13 cellular contexts compared by ENCODE assay signal in genomic region chr20:48668451-48668946, GRCh38.
A peak's percentile ranks its signal among the peaks of the same experiment; 100 is the strongest.
DNase-seq lines count a peak whose midpoint lies in the region; ATAC-seq and TF ChIP-seq lines count a peak whose summit lies in the region.
"Had no signal": no experiment of that assay in that cellular context is flagged by ENCODE, and none has a peak within 500 bp of the region (broad histone marks: within the 10 kb centered on the region; RNA-seq: fewer than 3 reads in every experiment).

No MANE protein-coding gene starts in this region.

- peaks cover 2 to 16% of the 10 kb centered on the region in 2 donors for H3K9me3 ChIP-seq in neuronal stem cell (replicated peaks in 1 of 2; ENCODE audit: control insufficient read depth in 2 of 2, insufficient read depth in 1 of 2, low read depth in 1 of 2, low read length in 2 of 2)

- no peak overlapping the region for H2BK120ac ChIP-seq in neuronal stem cell (ENCODE audit: low read depth, low read length)

- peaks cover 9% of the 10 kb centered on the region for H3K27me3 Mint-ChIP-seq in HFFc6 (ENCODE audit: insufficient read depth)
- H3K27me3 Mint-ChIP-seq: activated CD4-positive, alpha-beta T cell treated with anti-CD3 and anti-CD28 coated beads, Interleukin-2, amount 10 ng/mL, durations not matched to agents 24 days and 14 days; naive B cell had no signal

- no peak overlapping the region for H3K27ac Mint-ChIP-seq in HFFc6
- H3K27ac Mint-ChIP-seq: activated CD4-positive, alpha-beta T cell treated with anti-CD3 and anti-CD28 coated beads, Interleukin-2, amount 10 ng/mL, durations not matched to agents 24 days and 14 days had no signal

- H3K18ac ChIP-seq in neuronal stem cell (ENCODE audit: low read length) = peak overlapping the region; percentile 85

- TF ChIP-seq CTCF in fibroblast of pulmonary artery (IDR thresholded peaks at IDR 0.05; ENCODE audit: low read length, missing control alignments) (no peak), HFFc6 (IDR thresholded peaks at IDR 0.05) (no peak)

- H3K36me3 ChIP-seq in neuronal stem cell (replicated peaks in 1 of 2; ENCODE audit: control insufficient read depth in 2 of 2, insufficient read depth in 2 of 2, low read length in 2 of 2) = peaks cover 4 to 87% of the 10 kb centered on the region in 2 donors

- no peak overlapping the region for H3K4me3 ChIP-seq in fibroblast of pulmonary artery (replicated peaks; ENCODE audit: low read depth, low read length)
- no peak overlapping the region for H3K4me3 ChIP-seq in neuronal stem cell (ENCODE audit: low read length in 2 of 2)

- H3K23ac ChIP-seq in neuronal stem cell (ENCODE audit: low read depth, low read length, poor library complexity) = peak overlapping the region; percentile 40

- no peak overlapping the region for H4K91ac ChIP-seq in neuronal stem cell (ENCODE audit: low read depth, low read length, poor library complexity)

- WGBS in neuronal stem cell (ENCODE audit: extremely low coverage in 2 of 2, insufficient read length in 2 of 2, insufficient replicate concordance in 1 of 2), 2 donors = no CpG with 5 or more reads among the region's 10 CpGs

- no peak overlapping the region for H2BK5ac ChIP-seq in neuronal stem cell (ENCODE audit: low read length)

- peaks cover 4% of the 10 kb centered on the region; the same call in 1 of the 2 replicates for H3K9me3 Mint-ChIP-seq in HFFc6
- H3K9me3 Mint-ChIP-seq: activated CD4-positive, alpha-beta T cell treated with anti-CD3 and anti-CD28 coated beads, Interleukin-2, amount 10 ng/mL, durations not matched to agents 24 days and 14 days had no signal

- H4K8ac ChIP-seq in neuronal stem cell (ENCODE audit: low read depth, low read length) = no peak overlapping the region

- no peak overlapping the region for H2BK12ac ChIP-seq in neuronal stem cell (ENCODE audit: low read length)

- ATAC-seq in HG02763 (IDR thresholded peaks at IDR 0.05; ENCODE audit: unreplicated experiment) = no peak

- no peak overlapping the region for H3K14ac ChIP-seq in neuronal stem cell (ENCODE audit: low read length)

- H3K27me3 ChIP-seq in neuronal stem cell (ENCODE audit: control insufficient read depth in 3 of 3, insufficient read depth in 3 of 3, low read depth in 1 of 3, low read length in 3 of 3) = no peaks in the 10 kb centered on the region

- no peak overlapping the region for H3K27ac ChIP-seq in neuronal stem cell (replicated peaks; ENCODE audit: low read length)

- H3K4me1 ChIP-seq in neuronal stem cell (ENCODE audit: control insufficient read depth in 2 of 2, insufficient read depth in 1 of 2, low read depth in 1 of 2, low read length in 2 of 2) = no peaks in the 10 kb centered on the region

- H2BK15ac ChIP-seq in neuronal stem cell (ENCODE audit: low read length) = peak overlapping the region; percentile 20

- peak overlapping the region; percentile 6 for H3K4ac ChIP-seq in neuronal stem cell (ENCODE audit: low read length)

- no peak overlapping the region for H3K4me3 Mint-ChIP-seq in HFFc6
- H3K4me3 Mint-ChIP-seq: activated CD4-positive, alpha-beta T cell treated with anti-CD3 and anti-CD28 coated beads, Interleukin-2, amount 10 ng/mL, durations not matched to agents 24 days and 14 days; naive B cell had no signal

- H3K4me2 ChIP-seq in neuronal stem cell (ENCODE audit: insufficient read depth, low read length, poor library complexity, severe bottlenecking) = no peak overlapping the region

- H2AK5ac ChIP-seq in neuronal stem cell (ENCODE audit: low read depth, low read length) = no peak overlapping the region

- H3K4me1 Mint-ChIP-seq in HFFc6 (ENCODE audit: low read depth) = 0 out of 2 replicates have a peak, but pooled peaks cover 4% of the 10 kb centered on the region

- H2AFZ ChIP-seq in neuronal stem cell (ENCODE audit: low read length) = no peak overlapping the region

- no peaks in the 10 kb centered on the region for H3K79me1 ChIP-seq in neuronal stem cell (ENCODE audit: low read depth, low read length)

- peak; percentile 22 for DNase-seq in AG08395 (ENCODE audit: low spot score)
- peak; percentile 13 for DNase-seq in NCI-H345 treated with DMSO at 0.1 percent for 48 hours (lab: John Stamatoyannopoulos, UW; ENCODE audit: unreplicated experiment)
- DNase-seq in fibroblast of pulmonary artery (ENCODE audit: low read depth) = peak; percentile 71
- no peak for DNase-seq in neuronal stem cell (ENCODE audit: low spot score)
- DNase-seq in stimulated activated CD4-positive, alpha-beta T cell treated with anti-CD3 and anti-CD28 coated beads, Interleukin-15, amount 100 ng/mL, for 24 hours = no peak
- no peak for DNase-seq in HCEC 1CT
- no peak for DNase-seq in HFFc6
- DNase-seq: activated CD4-positive, alpha-beta T cell treated with anti-CD3 and anti-CD28 coated beads, Interleukin-2, amount 10 ng/mL, durations not matched to agents 24 days and 14 days; naive B cell; NCI-H2107; SIG-M5; stimulated activated CD4-positive, alpha-beta T cell treated with anti-CD3 and anti-CD28 coated beads, Interleukin-4, amount 100 ng/mL, for 4 hours had no signal

- no peak overlapping the region for H3K9ac ChIP-seq in neuronal stem cell (ENCODE audit: low read depth, low read length, poor library complexity)

- 0 out of 2 replicates have a peak, but pooled peaks cover 4% of the 10 kb centered on the region for H3K36me3 Mint-ChIP-seq in HFFc6 (ENCODE audit: low read depth)

Comparison
In these comparisons a context has a peak if more than half of its experiments do, and no peak if none do; other contexts are left out.
1. DNase-seq: peak in AG08395 (single experiment), NCI-H345 treated with DMSO at 0.1 percent for 48 hours (single experiment) and fibroblast of pulmonary artery (single experiment); none in neuronal stem cell (single experiment), stimulated activated CD4-positive, alpha-beta T cell treated with anti-CD3 and anti-CD28 coated beads, Interleukin-15, amount 100 ng/mL, for 24 hours (single experiment), HCEC 1CT (single experiment) and HFFc6 (single experiment).